ENCODE assay signal across 8 cellular contexts in the genomic region with DNA sequence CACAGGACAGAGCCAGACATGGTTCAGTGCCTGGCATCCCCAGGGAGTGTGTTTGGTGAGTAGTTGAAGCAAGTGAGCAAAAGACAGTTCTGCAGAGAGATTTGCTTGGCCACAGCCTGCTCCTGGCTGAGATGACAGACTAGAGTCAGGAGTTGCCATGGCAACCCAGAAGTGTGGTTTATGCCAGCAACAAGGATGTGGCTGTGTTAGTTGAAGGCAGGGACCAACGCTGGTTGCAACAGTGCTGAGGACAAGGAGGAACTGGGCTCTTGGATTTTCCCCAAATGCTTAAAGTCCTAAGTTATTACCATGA. TPM values are rescaled to one million over a fixed set of nuclear protein-coding genes. Genes with fewer than 3 reads are reported as not detected.
A peak's percentile ranks its signal among the peaks of the same experiment; 100 is the strongest.
DNase-seq lines count a peak whose midpoint lies in the region; ATAC-seq and TF ChIP-seq lines count a peak whose summit lies in the region.

No MANE protein-coding gene starts in this region.

- H3K36me3 ChIP-seq in fibroblast of lung (ENCODE audit: control insufficient read depth, insufficient read depth, low read length) = no peaks in the 10 kb centered on the region

- peak overlapping the region; percentile 70 for H3K27ac ChIP-seq in fibroblast of lung (ENCODE audit: insufficient read depth, low read length)

- peaks cover 52% of the 10 kb centered on the region for H3K27me3 Mint-ChIP-seq in T-helper 17 cell

- H3K4me2 ChIP-seq in fibroblast of lung (ENCODE audit: extremely low read depth, insufficient read depth, low read length) = peak overlapping the region; percentile 46

- no peak for TF ChIP-seq CTCF in fibroblast of lung (conservative IDR thresholded peaks at IDR 0.05 in 1 of 2, IDR thresholded peaks at IDR 0.05 in 1 of 2; ENCODE audit: low read depth in 1 of 2, low read length in 2 of 2)

- no peaks in the 10 kb centered on the region for H3K36me3 Mint-ChIP-seq in activated naive CD4-positive, alpha-beta T cell treated with anti-CD3 and anti-CD28 coated beads, Interleukin-2, amount 50 U/mL, for 72 hours
- H3K36me3 Mint-ChIP-seq in T-helper 17 cell (ENCODE audit: low read depth) = peaks cover 2% of the 10 kb centered on the region

- no peak overlapping the region for H3K27ac Mint-ChIP-seq in activated naive CD4-positive, alpha-beta T cell treated with anti-CD3 and anti-CD28 coated beads, Interleukin-2, amount 50 U/mL, for 72 hours
- H3K27ac Mint-ChIP-seq in T-helper 17 cell = no peak overlapping the region

- peak; percentile 68 to 69 for ATAC-seq in activated naive CD4-positive, alpha-beta T cell treated with anti-CD3 and anti-CD28 coated beads, Interleukin-2, amount 50 U/mL, for 72 hours
- ATAC-seq in T-helper 17 cell = peak; percentile 59
- ATAC-seq in GM21723 (IDR thresholded peaks at IDR 0.05; ENCODE audit: unreplicated experiment) = no peak

- no peaks in the 10 kb centered on the region for H4K20me1 ChIP-seq in fibroblast of lung (ENCODE audit: control insufficient read depth, extremely low read depth, insufficient read depth, low read length)

- DNase-seq in activated naive CD4-positive, alpha-beta T cell treated with anti-CD3 and anti-CD28 coated beads, Interleukin-2, amount 50 U/mL, for 72 hours (ENCODE audit: low spot score in 2 of 2) = peak in 1 of 2 donors; percentile 30
- no peak for DNase-seq in activated naive CD4-positive, alpha-beta T cell treated with Interleukin-2 at 50 U/mL for 16 hours
- DNase-seq in T-helper 17 cell (no peak), fibroblast of lung (ENCODE audit: low read depth in 2 of 2) (peak; percentile 83), nucleus accumbens (lab: John Stamatoyannopoulos, UW) (peak in 50 of 56 donors; percentile 10 to 84 (median 44)), NCI-H2171 treated with DMSO at 0.1 percent for 48 hours (lab: John Stamatoyannopoulos, UW) (no peak), NCI-H187 (lab: John Stamatoyannopoulos, UW) (no peak)

- no peak overlapping the region for H2AFZ ChIP-seq in fibroblast of lung (ENCODE audit: low read length)

- no peaks in the 10 kb centered on the region for H3K9me3 Mint-ChIP-seq in activated naive CD4-positive, alpha-beta T cell treated with anti-CD3 and anti-CD28 coated beads, Interleukin-2, amount 50 U/mL, for 72 hours

- H3K9me3 ChIP-seq in T-helper 17 cell (ENCODE audit: control insufficient read depth, low read length, poor library complexity, severe bottlenecking) = no peaks in the 10 kb centered on the region
- no peaks in the 10 kb centered on the region for H3K9me3 ChIP-seq in fibroblast of lung (ENCODE audit: control insufficient read depth, insufficient read depth, low read depth, low read length)

- H3K4me3 Mint-ChIP-seq in T-helper 17 cell = no peak overlapping the region

- H3K27me3 ChIP-seq in fibroblast of lung (ENCODE audit: control insufficient read depth, insufficient read depth, low read length) = no peaks in the 10 kb centered on the region

- no peak overlapping the region for H3K9ac ChIP-seq in fibroblast of lung (ENCODE audit: insufficient read depth, low read length)

- H3K4me1 ChIP-seq in fibroblast of lung (ENCODE audit: control insufficient read depth, extremely low read depth, insufficient read depth, low read length) = peaks cover 12% of the 10 kb centered on the region

- H3K4me3 ChIP-seq in fibroblast of lung (replicated peaks in 1 of 4; ENCODE audit: control extremely low read depth in 1 of 4, insufficient read depth in 1 of 4, low read depth in 3 of 4, low read length in 4 of 4) = no peak overlapping the region

- peaks cover 9% of the 10 kb centered on the region for H3K79me2 ChIP-seq in fibroblast of lung (ENCODE audit: control insufficient read depth, insufficient read depth, low read length)

- peaks cover 12% of the 10 kb centered on the region for H3K4me1 Mint-ChIP-seq in T-helper 17 cell

RNA-seq across cellular contexts. Expression of a gene that starts 2.7 kb away (rescaled TPM):
- not detected for total RNA-seq in activated naive CD4-positive, alpha-beta T cell treated with anti-CD3 and anti-CD28 coated beads, Interleukin-2, amount 50 U/mL, for 72 hours
- total RNA-seq in T-helper 17 cell = not detected
- total RNA-seq in fibroblast of lung = 0.77 and 1.3 TPM in 2 replicates
- polyA plus RNA-seq in fibroblast of lung = 0.44 and 0.50 TPM in 2 replicates
- polyA plus RNA-seq in fibroblast of lung (2012) = 0.45 and 0.92 TPM in 2 replicates
- polyA minus RNA-seq in fibroblast of lung (ENCODE audit: low replicate concordance) = 0.41 TPM in 1 of 2 replicates, not detected in the other

Comparison
In these comparisons a context has a peak if more than half of its experiments do, and no peak if none do; other contexts are left out.
1. DNase-seq: peak in fibroblast of lung (2 of 2) and nucleus accumbens (50 of 56); none in activated naive CD4-positive, alpha-beta T cell treated with Interleukin-2 at 50 U/mL for 16 hours (single experiment), T-helper 17 cell (0 of 3), NCI-H2171 treated with DMSO at 0.1 percent for 48 hours (single experiment) and NCI-H187 (0 of 2).